ENCODE assay signal across 17 cellular contexts in genomic region chr2:19670303-19670702, GRCh38.
"Had no signal": no experiment of that assay in that cellular context is flagged by ENCODE, and none has a peak within 500 bp of the region (broad histone marks: within the 10 kb centered on the region; RNA-seq: fewer than 3 reads in every experiment).

No MANE protein-coding gene starts in this region.

- H3K9me3 ChIP-seq: SK-N-SH had no signal

- DNase-seq: activated CD4-positive, alpha-beta T cell treated with anti-CD3 and anti-CD28 coated beads for 4 hours; activated CD8-positive, alpha-beta memory T cell treated with anti-CD3 and anti-CD28 coated beads, Interleukin-2, amount 50 U/mL, for 4 hours; activated CD8-positive, alpha-beta T cell treated with anti-CD3 and anti-CD28 coated beads for 36 hours; activated gamma-delta T cell treated with Interleukin-2 at 50 U/mL for 16 hours; activated naive CD4-positive, alpha-beta T cell treated with anti-CD3 and anti-CD28 coated beads, Interleukin-2, amount 10 ng/mL, durations not matched to agents 7 days and 5 days; activated naive CD8-positive, alpha-beta T cell treated with anti-CD3 and anti-CD28 coated beads for 36 hours; activated T-cell treated with anti-CD3 and anti-CD28 coated beads, Interleukin-2, amount 50 U/mL, for 72 hours; anterior cingulate cortex; cerebellar nuclear complex; NCI-H1048; NCI-H1417; NCI-H1930; NCI-H2171; NCI-H226; NCI-H526 treated with DMSO at 0.1 percent for 48 hours; NCI-H82; SK-N-SH had no signal
